15 cellular contexts compared by ENCODE assay signal in the genomic region with DNA sequence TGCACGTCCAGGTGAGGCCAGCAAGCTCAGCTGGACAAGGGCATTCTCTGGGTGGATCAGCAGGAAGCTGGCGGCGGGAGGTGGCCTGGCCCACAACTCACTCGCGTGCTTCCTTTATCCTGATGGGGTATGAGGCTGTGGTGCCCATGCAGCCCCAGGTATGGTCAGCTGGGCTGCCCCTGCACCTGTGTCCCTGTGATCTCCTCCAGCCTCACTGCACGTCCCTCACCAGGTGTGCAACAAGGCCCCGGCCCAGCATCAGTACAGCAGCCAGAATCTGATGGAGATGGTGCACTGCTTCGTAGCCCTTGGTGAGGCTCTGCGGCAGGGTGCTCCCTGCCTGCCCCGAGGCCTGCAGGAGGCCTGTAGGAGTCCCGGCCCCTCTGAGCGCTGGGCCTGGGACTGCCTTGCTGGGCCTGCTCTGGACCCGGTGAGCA. TPM values are rescaled to one million over a fixed set of nuclear protein-coding genes. Genes with fewer than 3 reads are reported as not detected.
"Had no signal": no experiment of that assay in that cellular context is flagged by ENCODE, and none has a peak within 500 bp of the region (broad histone marks: within the 10 kb centered on the region; RNA-seq: fewer than 3 reads in every experiment).

No MANE protein-coding gene starts in this region.

- H3K4me1 Mint-ChIP-seq: activated naive CD4-positive, alpha-beta T cell treated with anti-CD3 and anti-CD28 coated beads, Interleukin-2, amount 50 U/mL, for 24 hours; neural crest cell had no signal

- H3K79me2 ChIP-seq: parathyroid adenoma had no signal

- ATAC-seq: activated T-cell treated with anti-CD3 and anti-CD28 coated beads, Interleukin-2, amount 50 U/mL, for 4 hours; esophagus mucosa had no signal

- H3K4me3 ChIP-seq: adrenal gland, SK-N-MC, skin epidermis had no signal

- H3K36me3 Mint-ChIP-seq: activated naive CD4-positive, alpha-beta T cell treated with anti-CD3 and anti-CD28 coated beads, Interleukin-2, amount 50 U/mL, for 24 hours had no signal

- H3K9ac ChIP-seq: parathyroid adenoma had no signal

- H3K27ac ChIP-seq: adrenal gland, parathyroid adenoma, SK-N-MC, skin epidermis had no signal

- H3K27ac Mint-ChIP-seq: activated naive CD4-positive, alpha-beta T cell treated with anti-CD3 and anti-CD28 coated beads, Interleukin-2, amount 50 U/mL, for 24 hours had no signal

- H2AFZ ChIP-seq: parathyroid adenoma had no signal

- DNase-seq: activated CD4-positive, alpha-beta T cell treated with anti-CD3 and anti-CD28 coated beads, Interleukin-2, amount 50 U/mL, for 1 hour; activated effector memory CD4-positive, alpha-beta T cell treated with Interleukin-2 at 50 U/mL for 16 hours; activated T-cell treated with anti-CD3 and anti-CD28 coated beads, Interleukin-2, amount 50 U/mL, for 4 hours; hypothalamus; retina; stimulated activated CD4-positive, alpha-beta T cell treated with anti-CD3 and anti-CD28 coated beads, Interleukin-4, amount 100 ng/mL, for 24 hours; stimulated activated naive CD4-positive, alpha-beta T cell treated with Interleukin-2 at 50 U/mL for 16 hours; trophoblast cell had no signal

- H3K27me3 Mint-ChIP-seq: activated naive CD4-positive, alpha-beta T cell treated with anti-CD3 and anti-CD28 coated beads, Interleukin-2, amount 50 U/mL, for 24 hours had no signal

- H3K4me1 ChIP-seq: adrenal gland, parathyroid adenoma had no signal

- H3K36me3 ChIP-seq: adrenal gland had no signal

- H3K4me3 Mint-ChIP-seq: activated naive CD4-positive, alpha-beta T cell treated with anti-CD3 and anti-CD28 coated beads, Interleukin-2, amount 50 U/mL, for 24 hours; activated T-cell treated with anti-CD3 and anti-CD28 coated beads, Interleukin-2, amount 50 U/mL, for 4 hours; neural crest cell had no signal

- H3K27me3 ChIP-seq: adrenal gland had no signal

- H3K9me3 ChIP-seq: adrenal gland had no signal

RNA-seq across cellular contexts. Expression of gene MROH2A, which starts 17.6 kb away (rescaled TPM):
- total RNA-seq: activated T-cell treated with anti-CD3 and anti-CD28 coated beads, Interleukin-2, amount 50 U/mL, for 4 hours; adrenal gland; neural crest cell had no signal

RNA-seq across cellular contexts. Expression of gene UGT1A1, which starts 35.7 kb away (rescaled TPM):
- total RNA-seq: activated T-cell treated with anti-CD3 and anti-CD28 coated beads, Interleukin-2, amount 50 U/mL, for 4 hours; neural crest cell had no signal
